23 cellular contexts compared by ENCODE assay signal in genomic region chr6:15955484-15955883, GRCh38.
"Had no signal": no experiment of that assay in that cellular context is flagged by ENCODE, and none has a peak within 500 bp of the region (broad histone marks: within the 10 kb centered on the region; RNA-seq: fewer than 3 reads in every experiment).

No MANE protein-coding gene starts in this region.

- FAIRE-seq: islet of Langerhans, kidney, pancreas, small intestine had no signal

- H3K9me3 ChIP-seq: left ventricle myocardium inferior, mucosa of descending colon, pancreas, psoas muscle, sigmoid colon, spleen, suprapubic skin, thoracic aorta, tibial artery, uterus had no signal

- DNase-seq: hypothalamus; immature natural killer cell; kidney; left ventricle myocardium inferior; midbrain; naive thymus-derived CD4-positive, alpha-beta T cell; pancreas; psoas muscle; sigmoid colon; spleen; stimulated activated CD4-positive, alpha-beta T cell treated with anti-CD3 and anti-CD28 coated beads, Interleukin-4, amount 100 ng/mL, for 24 hours; stimulated activated naive CD4-positive, alpha-beta T cell; tibial artery; trophoblast cell; uterus had no signal

- H3K36me3 ChIP-seq: left ventricle myocardium inferior, pancreas, sigmoid colon, spleen, suprapubic skin, thoracic aorta, tibial artery, uterus had no signal

- ATAC-seq: naive thymus-derived CD4-positive, alpha-beta T cell; natural killer cell treated with Interleukin-12 subunit alpha and Interleukin-12 subunit beta and Interleukin-15 and Interleukin-18, amount 100 ng/mL, for 72 hours; pancreas; psoas muscle; stimulated activated effector memory CD8-positive, alpha-beta T cell treated with anti-CD3 and anti-CD28 coated beads, Interleukin-12 subunit alpha, Interleukin-12 subunit beta, amount 100 ng/mL, for 72 hours had no signal

- H3K27me3 ChIP-seq: pancreas, sigmoid colon, spleen, suprapubic skin, tibial artery, uterus had no signal

- H3K27ac ChIP-seq: pancreas, psoas muscle, sigmoid colon, spleen, suprapubic skin, thoracic aorta, tibial artery, uterus had no signal

- H3K4me3 ChIP-seq: left ventricle myocardium inferior, lung, mucosa of descending colon, pancreas, psoas muscle, sigmoid colon, spleen, suprapubic skin, thoracic aorta, tibial artery, uterus had no signal
